8 cellular contexts compared by ENCODE assay signal in genomic region chr14:30656190-30656632, GRCh38. TPM values are rescaled to one million over a fixed set of nuclear protein-coding genes. Genes with fewer than 3 reads are reported as not detected.
DNase-seq lines count a peak whose midpoint lies in the region; ATAC-seq and TF ChIP-seq lines count a peak whose summit lies in the region.

No MANE protein-coding gene starts in this region.

- no peak for TF ChIP-seq CTCF in omental fat pad (IDR thresholded peaks at IDR 0.05)

- no peaks in the 10 kb centered on the region for H3K9me2 ChIP-seq in Karpas-422 (replicated peaks; ENCODE audit: insufficient read depth, low read length)

- no peaks in the 10 kb centered on the region for H4K20me1 ChIP-seq in Karpas-422 (ENCODE audit: insufficient read depth, low read depth, low read length)

- no peak overlapping the region for H2AFZ ChIP-seq in Karpas-422 (ENCODE audit: low read length)

- H3K4me3 ChIP-seq in Karpas-422 (ENCODE audit: low read length), result no peak overlapping the region

- H3K4me2 ChIP-seq in Karpas-422 (ENCODE audit: low read depth, low read length, poor library complexity, severe bottlenecking), result no peak overlapping the region

- H3K79me2 ChIP-seq in Karpas-422 (ENCODE audit: low read length), result peaks cover 55% of the 10 kb centered on the region

- peak; percentile 41 for ATAC-seq in omental fat pad (ENCODE audit: low FRiP score)
- no peak for ATAC-seq in HG02885 (IDR thresholded peaks at IDR 0.05; ENCODE audit: poor library complexity, unreplicated experiment)
- ATAC-seq in HG03432 (IDR thresholded peaks at IDR 0.05; ENCODE audit: unreplicated experiment), result no peak

- DNase-seq in NCI-H345 (lab: John Stamatoyannopoulos, UW) (peak; percentile 0), NCI-H345 treated with DMSO at 0.1 percent for 48 hours (lab: John Stamatoyannopoulos, UW; ENCODE audit: unreplicated experiment) (no peak), Karpas-422 (peak; percentile 73), fibroblast of the conjunctiva (ENCODE audit: low read depth) (peak; percentile 14), omental fat pad (ENCODE audit: low spot score) (no peak)
- DNase-seq in activated CD4-positive, alpha-beta T cell treated with anti-CD3 and anti-CD28 coated beads, Interleukin-2, amount 50 U/mL, for 4 hours, result peak; percentile 5

- H3K9ac ChIP-seq in Karpas-422 (ENCODE audit: low read length), result no peak overlapping the region

- no peak overlapping the region for H3K27ac ChIP-seq in Karpas-422 (ENCODE audit: low read length)

- H3K4me1 ChIP-seq in Karpas-422 (ENCODE audit: low read length), result no peaks in the 10 kb centered on the region

- no peaks in the 10 kb centered on the region for H3K9me3 ChIP-seq in Karpas-422 (ENCODE audit: low read length)

- peaks cover 85% of the 10 kb centered on the region for H3K36me3 ChIP-seq in Karpas-422 (ENCODE audit: insufficient read depth, low read length)

- H3K27me3 ChIP-seq in Karpas-422 (ENCODE audit: low read length), result no peaks in the 10 kb centered on the region

RNA-seq across cellular contexts. Expression of gene SCFD1, which starts 34.1 kb away (rescaled TPM):
- total RNA-seq in Karpas-422 (2014; rRNA removed; shearing (Covaris generic); ENCODE audit: low replicate concordance), result 78.8 and 214 TPM in 2 replicates
- total RNA-seq in omental fat pad, result 100 to 1,000 TPM in 1 of 4 donors, 10 to 100 TPM in 3; 50.9 to 102 (median 54.8) TPM

Comparison
In these comparisons a context has a peak if more than half of its experiments do, and no peak if none do; other contexts are left out.
1. DNase-seq: peak in NCI-H345 (single experiment), Karpas-422 (single experiment), activated CD4-positive, alpha-beta T cell treated with anti-CD3 and anti-CD28 coated beads, Interleukin-2, amount 50 U/mL, for 4 hours (2 of 2) and fibroblast of the conjunctiva (single experiment); none in NCI-H345 treated with DMSO at 0.1 percent for 48 hours (single experiment) and omental fat pad (single experiment).